Comparison of ENCODE assay signal across 23 cellular contexts in the genomic region with DNA sequence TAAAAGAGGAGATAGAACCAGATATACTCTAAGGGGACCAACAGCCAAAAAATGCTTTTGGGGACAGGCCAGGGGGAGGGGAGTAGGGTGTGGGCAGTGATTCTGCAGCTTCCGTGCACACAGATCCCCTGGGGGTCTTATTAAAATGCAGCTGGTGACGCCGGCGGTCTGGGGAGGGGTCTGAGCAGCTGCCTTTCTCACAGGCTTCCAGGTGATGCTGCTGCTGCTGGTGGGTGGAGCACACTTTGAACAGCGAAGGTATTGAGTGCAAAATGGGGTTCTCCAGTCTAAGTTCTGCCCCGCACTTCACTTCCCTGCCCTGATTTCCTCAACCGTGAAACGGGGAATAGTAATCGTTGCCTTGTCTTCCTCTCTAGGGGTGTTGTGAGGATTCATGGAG. TPM values are rescaled to one million over a fixed set of nuclear protein-coding genes. Genes with fewer than 3 reads are reported as not detected.
"Had no signal": no experiment of that assay in that cellular context is flagged by ENCODE, and none has a peak within 500 bp of the region (broad histone marks: within the 10 kb centered on the region; RNA-seq: fewer than 3 reads in every experiment).

No MANE protein-coding gene starts in this region.

- H3K27me3 ChIP-seq: cardiac muscle cell, thyroid gland had no signal

- H3K4me3 Mint-ChIP-seq: activated B cell treated with CpG ODN at 0.5 μM for 24 hours; activated CD4-positive, alpha-beta T cell treated with anti-CD3 and anti-CD28 coated beads for 36 hours; activated naive CD8-positive, alpha-beta T cell treated with anti-CD3 and anti-CD28 coated beads, Interleukin-2, amount 50 U/mL, for 24 hours; activated T-cell treated with anti-CD3 and anti-CD28 coated beads, Interleukin-2, amount 50 U/mL, for 4 hours; natural killer cell; stimulated activated naive CD8-positive, alpha-beta T cell treated with anti-CD3 and anti-CD28 coated beads, Interleukin-15, Interleukin-2, amounts not matched to agents 100 ng/mL and 50 ng/mL, for 24 hours; T-cell had no signal

- DNase-seq: activated B cell treated with CpG ODN at 0.5 μM for 24 hours; activated CD4-positive, alpha-beta T cell treated with anti-CD3 and anti-CD28 coated beads for 36 hours; activated CD4-positive, alpha-beta T cell treated with anti-CD3 and anti-CD28 coated beads, Interleukin-2, amount 50 U/mL, for 4 hours; activated CD8-positive, alpha-beta memory T cell treated with anti-CD3 and anti-CD28 coated beads, Interleukin-2, amount 50 U/mL, for 48 hours; activated effector memory CD4-positive, alpha-beta T cell treated with Interleukin-2 at 50 U/mL for 16 hours; activated naive CD4-positive, alpha-beta T cell treated with anti-CD3 and anti-CD28 coated beads, Interleukin-2, amount 50 U/mL, for 16 hours; activated naive CD8-positive, alpha-beta T cell treated with anti-CD3 and anti-CD28 coated beads, Interleukin-2, amount 50 U/mL, for 24 hours; activated T-cell treated with anti-CD3 and anti-CD28 coated beads, Interleukin-2, amount 50 U/mL, for 4 hours; cortex of kidney; hypothalamus; left ventricle myocardium superior; mammary epithelial cell; midbrain; natural killer cell; occipital lobe; stimulated activated CD4-positive, alpha-beta T cell treated with anti-CD3 and anti-CD28 coated beads, Interleukin-1b, Interleukin-23, amount 100 ng/mL, for 48 hours; substantia nigra; T-cell; T-helper 9 cell; thyroid gland had no signal

- H3K27ac Mint-ChIP-seq: activated B cell treated with CpG ODN at 0.5 μM for 24 hours; activated CD4-positive, alpha-beta T cell treated with anti-CD3 and anti-CD28 coated beads for 36 hours; activated naive CD8-positive, alpha-beta T cell treated with anti-CD3 and anti-CD28 coated beads, Interleukin-2, amount 50 U/mL, for 24 hours; natural killer cell; stimulated activated naive CD8-positive, alpha-beta T cell treated with anti-CD3 and anti-CD28 coated beads, Interleukin-15, Interleukin-2, amounts not matched to agents 100 ng/mL and 50 ng/mL, for 24 hours; T-cell had no signal

- H3K9me3 Mint-ChIP-seq: activated B cell treated with CpG ODN at 0.5 μM for 24 hours; activated naive CD8-positive, alpha-beta T cell treated with anti-CD3 and anti-CD28 coated beads, Interleukin-2, amount 50 U/mL, for 24 hours; activated T-cell treated with anti-CD3 and anti-CD28 coated beads, Interleukin-2, amount 50 U/mL, for 4 hours; natural killer cell; stimulated activated naive CD8-positive, alpha-beta T cell treated with anti-CD3 and anti-CD28 coated beads, Interleukin-15, Interleukin-2, amounts not matched to agents 100 ng/mL and 50 ng/mL, for 24 hours; T-cell had no signal

- H3K27me3 Mint-ChIP-seq: activated B cell treated with CpG ODN at 0.5 μM for 24 hours; activated CD4-positive, alpha-beta T cell treated with anti-CD3 and anti-CD28 coated beads for 36 hours; activated naive CD8-positive, alpha-beta T cell treated with anti-CD3 and anti-CD28 coated beads, Interleukin-2, amount 50 U/mL, for 24 hours; stimulated activated naive CD8-positive, alpha-beta T cell treated with anti-CD3 and anti-CD28 coated beads, Interleukin-15, Interleukin-2, amounts not matched to agents 100 ng/mL and 50 ng/mL, for 24 hours; T-cell had no signal

- H3K4me3 ChIP-seq: cardiac muscle cell, thyroid gland had no signal

- H3K9me3 ChIP-seq: thyroid gland had no signal

- H3K36me3 ChIP-seq: cardiac muscle cell, thyroid gland had no signal

- H3K4me1 Mint-ChIP-seq: activated B cell treated with CpG ODN at 0.5 μM for 24 hours; activated CD4-positive, alpha-beta T cell treated with anti-CD3 and anti-CD28 coated beads for 36 hours; activated naive CD8-positive, alpha-beta T cell treated with anti-CD3 and anti-CD28 coated beads, Interleukin-2, amount 50 U/mL, for 24 hours; natural killer cell; T-cell had no signal

- H3K36me3 Mint-ChIP-seq: natural killer cell, T-cell had no signal

- ATAC-seq: activated CD4-positive, alpha-beta T cell treated with anti-CD3 and anti-CD28 coated beads for 36 hours; activated naive CD8-positive, alpha-beta T cell treated with anti-CD3 and anti-CD28 coated beads, Interleukin-2, amount 50 U/mL, for 24 hours; activated T-cell treated with anti-CD3 and anti-CD28 coated beads, Interleukin-2, amount 50 U/mL, for 4 hours; left ventricle myocardium superior; natural killer cell; T-cell had no signal

- H3K27ac ChIP-seq: cardiac muscle cell, thyroid gland had no signal

RNA-seq across cellular contexts. Expression of gene TBX2, which starts 46.4 kb away (rescaled TPM):
- total RNA-seq: activated B cell treated with CpG ODN at 0.5 μM for 24 hours; activated CD4-positive, alpha-beta T cell treated with anti-CD3 and anti-CD28 coated beads for 36 hours; activated CD8-positive, alpha-beta memory T cell treated with anti-CD3 and anti-CD28 coated beads for 36 hours had no signal
- polyA plus RNA-seq: mammary epithelial cell had no signal
